In the genomic region with DNA sequence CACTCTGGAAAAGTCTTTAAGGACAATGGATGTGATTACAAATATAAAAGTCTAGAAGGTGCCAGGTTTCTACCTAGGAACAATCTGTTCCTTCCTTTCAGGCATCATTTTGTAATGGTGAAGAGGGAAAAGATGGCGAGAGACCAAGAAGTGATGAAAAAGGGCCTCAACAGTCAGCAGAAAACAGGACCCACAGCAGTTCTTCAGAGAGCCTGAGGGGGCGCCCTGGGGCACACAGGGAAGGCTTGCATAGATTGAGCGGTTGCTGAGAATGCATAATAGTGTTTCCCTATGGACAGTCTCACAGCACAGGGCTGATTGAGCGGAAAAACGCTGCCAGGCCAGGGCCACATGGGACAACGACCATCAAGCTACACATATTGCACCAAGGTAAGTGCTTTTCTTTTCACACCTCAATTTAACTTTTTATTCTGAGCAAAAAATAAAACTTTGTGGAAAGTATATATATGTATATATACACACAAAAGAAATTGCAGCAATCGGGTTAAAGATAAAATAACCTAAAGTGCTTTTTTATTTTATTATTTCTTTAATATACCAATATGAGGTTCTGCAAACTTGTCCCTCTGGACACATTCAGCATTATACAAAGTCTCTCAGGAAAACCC, we compare ENCODE assay signal across 8 cellular contexts. TPM values are rescaled to one million over a fixed set of nuclear protein-coding genes. Genes with fewer than 3 reads are reported as not detected.
DNase-seq lines count a peak whose midpoint lies in the region; ATAC-seq and TF ChIP-seq lines count a peak whose summit lies in the region.

No MANE protein-coding gene starts in this region.

- no peak for TF ChIP-seq EP300 in gastroesophageal sphincter (IDR thresholded peaks at IDR 0.05)

- peak; percentile 89 for DNase-seq in NAMALWA (ENCODE audit: low spot score)
- peak; percentile 72 for DNase-seq in SK-N-DZ (ENCODE audit: low spot score)
- peak in 3 of 4 experiments; percentile 28 to 46 (median 41) for DNase-seq in activated naive CD4-positive, alpha-beta T cell (lab: John Stamatoyannopoulos, UW)
- DNase-seq in pons (ENCODE audit: low spot score): peak; percentile 90

- no peak for TF ChIP-seq POLR2A in gastroesophageal sphincter (IDR thresholded peaks at IDR 0.05)

- H3K4me1 ChIP-seq in gastroesophageal sphincter: peaks cover 7 to 47% (median 11%) of the 10 kb centered on the region in 3 donors

- H3K9me3 ChIP-seq in gastroesophageal sphincter: no peaks in the 10 kb centered on the region

- TF ChIP-seq CTCF in GM12872 (IDR thresholded peaks at IDR 0.05; ENCODE audit: insufficient read depth, low read depth, low read length) (peak; percentile 96), gastroesophageal sphincter (IDR thresholded peaks at IDR 0.05) (peak; percentile 47 to 72 (median 54))

- H3K27me3 ChIP-seq in gastroesophageal sphincter: no peaks in the 10 kb centered on the region

- ATAC-seq in gastroesophageal sphincter (peak; percentile 20), HG03097 (IDR thresholded peaks at IDR 0.05; ENCODE audit: low FRiP score, unreplicated experiment) (no peak), HG02588 (IDR thresholded peaks at IDR 0.05; ENCODE audit: unreplicated experiment) (no peak)

- 37 to 38% methylated on average over 7 of the region's 7 CpGs for WGBS in gastroesophageal sphincter (ENCODE audit: low coverage in 1 of 2), 2 donors

- H3K36me3 ChIP-seq in gastroesophageal sphincter: peaks cover 0 to 33% of the 10 kb centered on the region in 2 donors

- no peak overlapping the region for H3K4me3 ChIP-seq in gastroesophageal sphincter

- peak overlapping the region in 3 of 4 donors; percentile 21 to 50 (median 35) for H3K27ac ChIP-seq in gastroesophageal sphincter

RNA-seq across cellular contexts. Expression of a gene that starts 3.1 kb away (rescaled TPM):
- polyA plus RNA-seq in SK-N-DZ (2014; cell fraction: cytosol; rRNA removed): 33.2 and 33.4 TPM in 2 replicates
- 15.2 and 15.7 TPM in 2 replicates for polyA plus RNA-seq in SK-N-DZ (2014; cell fraction: nucleus; rRNA removed)
- 10 to 100 TPM; 13.6 to 16.9 (median 15.4) TPM for total RNA-seq in gastroesophageal sphincter

RNA-seq across cellular contexts. Expression of a gene that starts 3.6 kb away (rescaled TPM):
- 43.8 and 54.8 TPM in 2 replicates for polyA plus RNA-seq in SK-N-DZ (2014; cell fraction: cytosol; rRNA removed)
- 65.2 and 231 TPM in 2 replicates for polyA plus RNA-seq in SK-N-DZ (2014; cell fraction: nucleus; rRNA removed)
- 10 to 100 TPM; 53.7 to 73.0 (median 62.5) TPM for total RNA-seq in gastroesophageal sphincter

RNA-seq across cellular contexts. Expression of a gene that starts 17.5 kb away (rescaled TPM):
- 46.5 and 47.0 TPM in 2 replicates for polyA plus RNA-seq in SK-N-DZ (2014; cell fraction: cytosol; rRNA removed)
- 20.9 and 24.7 TPM in 2 replicates for polyA plus RNA-seq in SK-N-DZ (2014; cell fraction: nucleus; rRNA removed)
- 1 to 10 TPM; 1.5 to 2.8 (median 2.7) TPM for total RNA-seq in gastroesophageal sphincter

RNA-seq across cellular contexts. Expression of a gene that starts 46.2 kb away (rescaled TPM):
- 9.8 and 10.8 TPM in 2 replicates for polyA plus RNA-seq in SK-N-DZ (2014; cell fraction: cytosol; rRNA removed)
- 49.7 and 66.3 TPM in 2 replicates for polyA plus RNA-seq in SK-N-DZ (2014; cell fraction: nucleus; rRNA removed)
- under 1 TPM; 0.12 to 0.93 (median 0.51) TPM for total RNA-seq in gastroesophageal sphincter

RNA-seq across cellular contexts. Expression of a gene that starts 48.3 kb away (rescaled TPM):
- 1.8 TPM in 2 replicates for polyA plus RNA-seq in SK-N-DZ (2014; cell fraction: cytosol; rRNA removed)
- 0.76 and 2.6 TPM in 2 replicates for polyA plus RNA-seq in SK-N-DZ (2014; cell fraction: nucleus; rRNA removed)
- total RNA-seq in gastroesophageal sphincter: 1 to 10 TPM; 3.8 to 7.6 (median 5.4) TPM
